Comparison of ENCODE assay signal across 1 cellular context in genomic region chr17:4263282-4264215, GRCh38.
TF ChIP-seq lines count a peak whose summit lies in the region.

TSS of gene ANKFY1 (minus strand) at chr17:4263979. CDS start at chr17:4263941, 38 bp downstream.

TF ChIP-seq in WTC11, 78 proteins besides CTCF, POLR2A, EP300 and RAD21 (continued from another document):
- TF ChIP-seq PRDM15 (CRISPR knock-in tag; IDR thresholded peaks at IDR 0.05) = peak; percentile 12; the same call in 1 of the 2 replicates
- TF ChIP-seq ZBTB21 (CRISPR knock-in tag; IDR thresholded peaks at IDR 0.05; ENCODE audit: borderline replicate concordance) = peak; percentile 37; the same call in 1 of the 2 replicates
- TF ChIP-seq FOXK1 (CRISPR knock-in tag; IDR thresholded peaks at IDR 0.05) = peak; percentile 58
- peak; percentile 78 for TF ChIP-seq FOXP4 (CRISPR knock-in tag; IDR thresholded peaks at IDR 0.05)
- peak; percentile 72 for TF ChIP-seq SP1 (CRISPR knock-in tag; conservative IDR thresholded peaks at IDR 0.05)
- TF ChIP-seq ERG (CRISPR knock-in tag; IDR thresholded peaks at IDR 0.05) = no peak
- peak; percentile 79; the same call in 1 of the 2 replicates for TF ChIP-seq ZNF416 (CRISPR knock-in tag; IDR thresholded peaks at IDR 0.05)
- 0 out of 2 replicates have a peak, but pooled peaks have one; percentile 34 for TF ChIP-seq TP53 (CRISPR knock-in tag; IDR thresholded peaks at IDR 0.05)
- TF ChIP-seq CBFB (CRISPR knock-in tag; IDR thresholded peaks at IDR 0.05; ENCODE audit: low read depth) = 0 out of 2 replicates have a peak, but pooled peaks have one; percentile 18
- TF ChIP-seq ATF3 (CRISPR knock-in tag; conservative IDR thresholded peaks at IDR 0.05) = no peak
- 0 out of 2 replicates have a peak, but pooled peaks have one; percentile 18 for TF ChIP-seq ZNF138 (CRISPR knock-in tag; conservative IDR thresholded peaks at IDR 0.05)
- TF ChIP-seq RORB (CRISPR knock-in tag; IDR thresholded peaks at IDR 0.05) = no peak
- 0 out of 2 replicates have a peak, but pooled peaks have one; percentile 11 for TF ChIP-seq RELA (CRISPR knock-in tag; IDR thresholded peaks at IDR 0.05; ENCODE audit: borderline replicate concordance)
- TF ChIP-seq E2F5 (CRISPR knock-in tag; IDR thresholded peaks at IDR 0.05) = peak; percentile 90
